8 cellular contexts compared by ENCODE assay signal in genomic region chr19:2097330-2098327, GRCh38. TPM values are rescaled to one million over a fixed set of nuclear protein-coding genes. Genes with fewer than 3 reads are reported as not detected.
A peak's percentile ranks its signal among the peaks of the same experiment; 100 is the strongest.
DNase-seq lines count a peak whose midpoint lies in the region; ATAC-seq and FAIRE-seq lines count a peak whose summit lies in the region.

No MANE protein-coding gene starts in this region.

- DNase-seq in GM19239 (ENCODE audit: insufficient read length, low spot score) (peak; percentile 70), SK-N-MC (ENCODE audit: low read depth, low spot score) (no peak), epidermal melanocyte (ENCODE audit: insufficient read length, low spot score) (no peak), pons (ENCODE audit: low spot score) (no peak)
- peak; percentile 51 for DNase-seq in central memory CD4-positive, alpha-beta T cell
- no peak for DNase-seq in natural killer cell treated with Interleukin-12 subunit alpha and Interleukin-12 subunit beta and Interleukin-15 and Interleukin-18, amount 100 ng/mL, for 72 hours (ENCODE audit: low spot score)

- H3K27ac Mint-ChIP-seq in natural killer cell treated with Interleukin-12 subunit alpha and Interleukin-12 subunit beta and Interleukin-15 and Interleukin-18, amount 100 ng/mL, for 72 hours: no peak overlapping the region

- H3K27me3 ChIP-seq in ACC112 (ENCODE audit: insufficient read depth, low read length): no peaks in the 10 kb centered on the region

- H3K27ac ChIP-seq in ACC112 (ENCODE audit: low read depth, low read length) (no peak overlapping the region), SK-N-MC (no peak overlapping the region)

- H3K9me3 Mint-ChIP-seq in natural killer cell treated with Interleukin-12 subunit alpha and Interleukin-12 subunit beta and Interleukin-15 and Interleukin-18, amount 100 ng/mL, for 72 hours: no peaks in the 10 kb centered on the region

- H3K36me3 Mint-ChIP-seq in natural killer cell treated with Interleukin-12 subunit alpha and Interleukin-12 subunit beta and Interleukin-15 and Interleukin-18, amount 100 ng/mL, for 72 hours: peaks cover 5% of the 10 kb centered on the region

- no peaks in the 10 kb centered on the region for H3K27me3 Mint-ChIP-seq in natural killer cell treated with Interleukin-12 subunit alpha and Interleukin-12 subunit beta and Interleukin-15 and Interleukin-18, amount 100 ng/mL, for 72 hours

- no peaks in the 10 kb centered on the region for H3K9me3 ChIP-seq in SK-N-MC (ENCODE audit: low read depth, low read length)

- H3K79me2 ChIP-seq in ACC112 (ENCODE audit: control insufficient read depth, insufficient read depth, low read length, unreplicated experiment): peaks cover 30% of the 10 kb centered on the region

- H3K9ac ChIP-seq in SK-N-MC (ENCODE audit: insufficient read length): no peak overlapping the region

- ATAC-seq in natural killer cell treated with Interleukin-12 subunit alpha and Interleukin-12 subunit beta and Interleukin-15 and Interleukin-18, amount 100 ng/mL, for 72 hours: no peak
- no peak for ATAC-seq in GM21447 (IDR thresholded peaks at IDR 0.05; ENCODE audit: unreplicated experiment)

- H3K36me3 ChIP-seq in ACC112 (ENCODE audit: insufficient read depth, low read length) (no peaks in the 10 kb centered on the region), SK-N-MC (ENCODE audit: insufficient read depth, low read length) (peaks cover 16% of the 10 kb centered on the region; the same call in 1 of the 2 replicates)

- H3K4me3 Mint-ChIP-seq in natural killer cell treated with Interleukin-12 subunit alpha and Interleukin-12 subunit beta and Interleukin-15 and Interleukin-18, amount 100 ng/mL, for 72 hours: peak overlapping the region; percentile 85

- peak; percentile 11 for FAIRE-seq in GM19239 (lab: Jason Lieb, UNC)

- H3K4me1 ChIP-seq in ACC112 (ENCODE audit: control insufficient read depth, insufficient read depth, low read length, unreplicated experiment): peaks cover 4% of the 10 kb centered on the region

- peaks cover 24 to 28% of the 10 kb centered on the region in 2 donors for H3K4me1 Mint-ChIP-seq in natural killer cell treated with Interleukin-12 subunit alpha and Interleukin-12 subunit beta and Interleukin-15 and Interleukin-18, amount 100 ng/mL, for 72 hours (ENCODE audit: low read depth in 2 of 2)

- peak overlapping the region; percentile 57 for H3K4me3 ChIP-seq in ACC112 (ENCODE audit: low read depth, low read length)
- H3K4me3 ChIP-seq in SK-N-MC: peak overlapping the region; percentile 79

- H2AFZ ChIP-seq in ACC112 (ENCODE audit: low read length, unreplicated experiment): no peak overlapping the region

RNA-seq across cellular contexts. Expression of gene IZUMO4, which starts 0.9 kb away (rescaled TPM):
- 1 to 10 TPM; 5.7 to 5.9 TPM for total RNA-seq in natural killer cell treated with Interleukin-12 subunit alpha and Interleukin-12 subunit beta and Interleukin-15 and Interleukin-18, amount 100 ng/mL, for 72 hours

RNA-seq across cellular contexts. Expression of gene MOB3A, which starts 1.5 kb away (rescaled TPM):
- 100 to 1,000 TPM; 180 to 212 TPM for total RNA-seq in natural killer cell treated with Interleukin-12 subunit alpha and Interleukin-12 subunit beta and Interleukin-15 and Interleukin-18, amount 100 ng/mL, for 72 hours

RNA-seq across cellular contexts. Expression of gene MKNK2, which starts 46.6 kb away (rescaled TPM):
- total RNA-seq in natural killer cell treated with Interleukin-12 subunit alpha and Interleukin-12 subunit beta and Interleukin-15 and Interleukin-18, amount 100 ng/mL, for 72 hours: 100 to 1,000 TPM; 303 to 308 TPM

RNA-seq across cellular contexts. Expression of gene AP3D1, which starts 53.7 kb away (rescaled TPM):
- total RNA-seq in natural killer cell treated with Interleukin-12 subunit alpha and Interleukin-12 subunit beta and Interleukin-15 and Interleukin-18, amount 100 ng/mL, for 72 hours: 100 to 1,000 TPM; 126 to 191 TPM

Comparison
In these comparisons a context has a peak if more than half of its experiments do, and no peak if none do; other contexts are left out.
1. DNase-seq: peak in GM19239 (single experiment) and central memory CD4-positive, alpha-beta T cell (single experiment); none in SK-N-MC (single experiment), natural killer cell treated with Interleukin-12 subunit alpha and Interleukin-12 subunit beta and Interleukin-15 and Interleukin-18, amount 100 ng/mL, for 72 hours (single experiment), epidermal melanocyte (single experiment) and pons (single experiment).